17 cellular contexts compared by ENCODE assay signal in genomic region chr1:3880429-3881190, GRCh38. TPM values are rescaled to one million over a fixed set of nuclear protein-coding genes. Genes with fewer than 3 reads are reported as not detected.
DNase-seq lines count a peak whose midpoint lies in the region; ATAC-seq lines count a peak whose summit lies in the region.
"Had no signal": no experiment of that assay in that cellular context is flagged by ENCODE, and none has a peak within 500 bp of the region (broad histone marks: within the 10 kb centered on the region; RNA-seq: fewer than 3 reads in every experiment).

No MANE protein-coding gene starts in this region.

- no peak overlapping the region for H4K12ac ChIP-seq in trophoblast cell (ENCODE audit: low read depth, low read length)

- peaks cover 10 to 20% (median 13%) of the 10 kb centered on the region in 11 experiments for H3K9me3 ChIP-seq in BLaER1 treated with 17β-estradiol and CSF1 and Interleukin-3, amounts not matched to agents 10 nM and 100 nM (replicated peaks in 1 of 11)
- H3K9me3 ChIP-seq in KOPT-K1 (ENCODE audit: insufficient read depth, low read length, poor library complexity, severe bottlenecking) (peaks cover 15% of the 10 kb centered on the region), trophoblast cell (ENCODE audit: insufficient read depth, low read depth, low read length) (peaks cover 7% of the 10 kb centered on the region)

- peaks cover 50 to 86% (median 70%) of the 10 kb centered on the region in 11 experiments for H3K36me3 ChIP-seq in BLaER1 treated with 17β-estradiol and CSF1 and Interleukin-3, amounts not matched to agents 10 nM and 100 nM
- H3K36me3 ChIP-seq in KOPT-K1 (ENCODE audit: insufficient read depth, low read length) (peaks cover 17% of the 10 kb centered on the region), trophoblast cell (ENCODE audit: control insufficient read depth in 1 of 2, insufficient read depth in 2 of 2, low read length in 2 of 2) (peaks cover 4 to 8% of the 10 kb centered on the region in 2 experiments)

- H3K23ac ChIP-seq in trophoblast cell (ENCODE audit: low read length), result no peak overlapping the region

- no peak overlapping the region for H4K91ac ChIP-seq in trophoblast cell (ENCODE audit: low read depth, low read length)

- no peak overlapping the region for H2BK120ac ChIP-seq in trophoblast cell (ENCODE audit: insufficient read depth, low read length, poor library complexity)

- no peak overlapping the region for H2BK12ac ChIP-seq in trophoblast cell (ENCODE audit: low read length)

- WGBS in trophoblast cell (ENCODE audit: extremely low coverage, insufficient coverage, insufficient read length), result no CpG with 5 or more reads among the region's 20 CpGs

- H3K9me3 Mint-ChIP-seq in effector memory CD8-positive, alpha-beta T cell, result no peaks in the 10 kb centered on the region

- peak overlapping the region in 7 of 11 experiments; percentile 15 to 55 (median 29); a peak in 11 of 22 replicates for H3K27ac ChIP-seq in BLaER1 treated with 17β-estradiol and CSF1 and Interleukin-3, amounts not matched to agents 10 nM and 100 nM
- H3K27ac ChIP-seq in KOPT-K1 (ENCODE audit: low read depth, low read length, poor library complexity, severe bottlenecking), result peak overlapping the region; percentile 85
- no peak overlapping the region for H3K27ac ChIP-seq in trophoblast cell (ENCODE audit: low read depth, low read length)
- H3K27ac ChIP-seq: Peyer's patch had no signal

- H3K27me3 Mint-ChIP-seq in effector memory CD8-positive, alpha-beta T cell, result no peaks in the 10 kb centered on the region
- H3K27me3 Mint-ChIP-seq: B cell had no signal

- no peak overlapping the region for H3K4me3 ChIP-seq in BLaER1 treated with 17β-estradiol and CSF1 and Interleukin-3, amounts not matched to agents 10 nM and 100 nM
- H3K4me3 ChIP-seq in trophoblast cell (ENCODE audit: low read depth, low read length), result peak overlapping the region; percentile 17
- H3K4me3 ChIP-seq: GM23338, Peyer's patch had no signal

- no peak overlapping the region for H4K8ac ChIP-seq in trophoblast cell (ENCODE audit: low read depth, low read length)

- no peak overlapping the region for H2AK5ac ChIP-seq in trophoblast cell (ENCODE audit: low read length)

- H2AFZ ChIP-seq in trophoblast cell (ENCODE audit: insufficient read depth, low read length, poor library complexity), result no peak overlapping the region
- H2AFZ ChIP-seq: GM23338 had no signal

- peak overlapping the region; percentile 35 to 75 for H3K27ac Mint-ChIP-seq in effector memory CD8-positive, alpha-beta T cell
- H3K27ac Mint-ChIP-seq: B cell, GM23338 had no signal

- H3K79me2 ChIP-seq in trophoblast cell (ENCODE audit: control insufficient read depth, insufficient read depth, low read length, poor library complexity), result no peaks in the 10 kb centered on the region

- H3K4me3 Mint-ChIP-seq in effector memory CD8-positive, alpha-beta T cell, result no peak overlapping the region
- H3K4me3 Mint-ChIP-seq: B cell, GM23338 had no signal

- no peaks in the 10 kb centered on the region for H3K79me1 ChIP-seq in trophoblast cell (ENCODE audit: low read length)

- H3K36me3 Mint-ChIP-seq in effector memory CD8-positive, alpha-beta T cell (ENCODE audit: insufficient read depth), result peaks cover 40% of the 10 kb centered on the region

- DNase-seq in effector memory CD8-positive, alpha-beta T cell, result no peak
- DNase-seq in trophoblast cell, result no peak
- DNase-seq in stimulated activated naive CD8-positive, alpha-beta T cell treated with anti-CD3 and anti-CD28 coated beads, Interleukin-15, Interleukin-2, amounts not matched to agents 100 U/mL and 50 U/mL, for 24 hours, result no peak
- DNase-seq: Karpas-422, NCI-H1417, NCI-H2029, NCI-H2171 treated with DMSO at 0.1 percent for 48 hours, NCI-H510A, NCI-H82, Right ventricle myocardium superior had no signal

- H3K4me1 Mint-ChIP-seq in effector memory CD8-positive, alpha-beta T cell (ENCODE audit: low read depth in 2 of 2), result peaks cover 0 to 4% of the 10 kb centered on the region in 2 donors
- H3K4me1 Mint-ChIP-seq: B cell, GM23338 had no signal

- no peak for ATAC-seq in effector memory CD8-positive, alpha-beta T cell (replicated peaks)
- no peak for ATAC-seq in HG03139 (IDR thresholded peaks at IDR 0.05; ENCODE audit: unreplicated experiment)
- no peak for ATAC-seq in stimulated activated naive CD8-positive, alpha-beta T cell treated with anti-CD3 and anti-CD28 coated beads, Interleukin-15, Interleukin-2, amounts not matched to agents 100 U/mL and 50 U/mL, for 24 hours
- ATAC-seq in HG03025 (IDR thresholded peaks at IDR 0.05; ENCODE audit: low FRiP score, unreplicated experiment), result no peak
- ATAC-seq: GM23338 had no signal

- H3K4me2 ChIP-seq in BLaER1 treated with 17β-estradiol and CSF1 and Interleukin-3, amounts not matched to agents 10 nM and 100 nM, result peak overlapping the region; percentile 5 to 59 (median 42); a peak in 19 of 22 replicates
- H3K4me2 ChIP-seq in trophoblast cell (ENCODE audit: low read length), result no peak overlapping the region
- H3K4me2 ChIP-seq: GM23338 had no signal

- peak overlapping the region in 4 of 11 experiments; percentile 14 to 44 (median 24); a peak in 4 of 22 replicates for H3K9ac ChIP-seq in BLaER1 treated with 17β-estradiol and CSF1 and Interleukin-3, amounts not matched to agents 10 nM and 100 nM
- H3K9ac ChIP-seq in trophoblast cell (ENCODE audit: low read length), result no peak overlapping the region

- no peaks in the 10 kb centered on the region for H3K27me3 ChIP-seq in BLaER1 treated with 17β-estradiol and CSF1 and Interleukin-3, amounts not matched to agents 10 nM and 100 nM
- no peaks in the 10 kb centered on the region for H3K27me3 ChIP-seq in trophoblast cell (ENCODE audit: insufficient read depth, low read length)
- H3K27me3 ChIP-seq: Peyer's patch had no signal

- H2BK5ac ChIP-seq in trophoblast cell (ENCODE audit: low read depth, low read length, poor library complexity), result no peak overlapping the region

- peaks cover 0 to 37% (median 2%) of the 10 kb centered on the region in 11 experiments; a peak in 8 of 22 replicates for H4K20me1 ChIP-seq in BLaER1 treated with 17β-estradiol and CSF1 and Interleukin-3, amounts not matched to agents 10 nM and 100 nM

- H3K18ac ChIP-seq in trophoblast cell (ENCODE audit: low read length), result no peak overlapping the region

- H3K4ac ChIP-seq in trophoblast cell (ENCODE audit: low read depth, low read length), result no peak overlapping the region

- no peak overlapping the region for H3K14ac ChIP-seq in trophoblast cell (ENCODE audit: low read length)

- peaks cover 4 to 15% (median 12%) of the 10 kb centered on the region in 10 experiments; a peak in 18 of 20 replicates for H3K4me1 ChIP-seq in BLaER1 treated with 17β-estradiol and CSF1 and Interleukin-3, amounts not matched to agents 10 nM and 100 nM
- H3K4me1 ChIP-seq in trophoblast cell (ENCODE audit: control insufficient read depth in 1 of 2, insufficient read depth in 2 of 2, low read length in 2 of 2), result no peaks in the 10 kb centered on the region
- H3K4me1 ChIP-seq: Peyer's patch had no signal

RNA-seq across cellular contexts. Expression of gene C1orf174, which starts 19.5 kb away (rescaled TPM):
- polyA plus RNA-seq in trophoblast cell (2013), result 26.8 and 28.3 TPM in 2 replicates

RNA-seq across cellular contexts. Expression of gene DFFB, which starts 23.3 kb away (rescaled TPM):
- 3.7 and 4.2 TPM in 2 replicates for polyA plus RNA-seq in trophoblast cell (2013)

RNA-seq across cellular contexts. Expression of gene CEP104, which starts 23.6 kb away (rescaled TPM):
- polyA plus RNA-seq in trophoblast cell (2013), result 20.4 and 22.4 TPM in 2 replicates
